In the genomic region with DNA sequence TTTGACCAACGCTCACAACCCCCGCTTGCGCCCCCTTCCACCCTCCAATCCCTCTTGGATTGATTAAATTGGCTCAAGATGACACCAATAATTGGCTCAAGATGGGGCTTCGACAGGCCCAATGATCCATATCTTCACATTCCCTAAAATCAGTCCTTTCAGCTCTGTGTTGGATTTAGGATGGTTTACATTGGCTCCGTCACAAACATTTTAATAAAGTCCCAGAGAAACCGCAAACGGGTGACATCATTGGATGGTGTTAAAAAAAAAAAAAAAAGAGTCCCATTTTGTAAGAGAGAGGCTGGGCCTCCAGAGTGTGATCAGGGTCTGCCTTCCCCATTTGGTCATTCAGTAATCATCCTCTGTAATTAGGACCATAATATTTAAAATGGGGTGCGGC, we compare ENCODE assay signal across 24 cellular contexts.
DNase-seq lines count a peak whose midpoint lies in the region; ATAC-seq and TF ChIP-seq lines count a peak whose summit lies in the region.
"Had no signal": no experiment of that assay in that cellular context is flagged by ENCODE, and none has a peak within 500 bp of the region (broad histone marks: within the 10 kb centered on the region; RNA-seq: fewer than 3 reads in every experiment).

No MANE protein-coding gene starts in this region.

- TF ChIP-seq CTCF in HFF-Myc (IDR thresholded peaks at IDR 0.05; ENCODE audit: low read depth, low read length, missing control alignments): no peak
- no peak for TF ChIP-seq CTCF in fibroblast of villous mesenchyme (IDR thresholded peaks at IDR 0.05; ENCODE audit: insufficient read depth, low read depth, low read length)

- DNase-seq in HFF-Myc (ENCODE audit: extremely low read depth, low read depth) (peak; percentile 27), dedifferentiated amniotic fluid mesenchymal stem cell (ENCODE audit: extremely low spot score) (peak; percentile 51), fibroblast of villous mesenchyme (ENCODE audit: low read depth) (peak; percentile 19), putamen (ENCODE audit: low spot score) (no peak), NCI-H1092 treated with DMSO at 0.1 percent for 48 hours (lab: John Stamatoyannopoulos, UW) (no peak)
- DNase-seq: Caco-2; CD4-positive, alpha-beta memory T cell; DMS 273 treated with DMSO at 0.1 percent for 48 hours; DMS79 treated with DMSO at 0.1 percent for 48 hours; GDM1; Kasumi-1; MM.1S; NCI-H1048; NCI-H1436 treated with DMSO at 0.1 percent for 48 hours; NCI-H1930; NCI-H2227 treated with DMSO at 0.1 percent for 48 hours; NCI-H510A treated with DMSO at 0.1 percent for 48 hours; NCI-H774 had no signal

- ATAC-seq in GM18511 (IDR thresholded peaks at IDR 0.05; ENCODE audit: unreplicated experiment) (no peak), HG03196 (IDR thresholded peaks at IDR 0.05; ENCODE audit: unreplicated experiment) (no peak)
- ATAC-seq: HCT116, Panc1 had no signal

- H3K4me3 ChIP-seq in HFF-Myc (replicated peaks; ENCODE audit: low read depth, low read length) (no peak overlapping the region), fibroblast of villous mesenchyme (ENCODE audit: low read depth, low read length) (no peak overlapping the region)
- H3K4me3 ChIP-seq: BLaER1 treated with 17β-estradiol and CSF1 and Interleukin-3, amounts not matched to agents 10 nM and 100 nM; SJCRH30 had no signal

Comparison
In these comparisons a context has a peak if more than half of its experiments do, and no peak if none do; other contexts are left out.
1. DNase-seq: peak in HFF-Myc (single experiment), dedifferentiated amniotic fluid mesenchymal stem cell (single experiment) and fibroblast of villous mesenchyme (single experiment); none in putamen (single experiment) and NCI-H1092 treated with DMSO at 0.1 percent for 48 hours (single experiment).